Comparison of ENCODE assay signal across 1 cellular context in genomic region chr12:59005195-59005961, GRCh38.
A peak's percentile ranks its signal among the peaks of the same experiment; 100 is the strongest.
TF ChIP-seq lines count a peak whose summit lies in the region.

No MANE protein-coding gene starts in this region.

TF ChIP-seq in H1, 55 proteins besides CTCF, POLR2A, EP300 and RAD21:
- no peak for TF ChIP-seq EZH2 (IDR thresholded peaks at IDR 0.05; ENCODE audit: low read depth, low read length, severe bottlenecking)
- TF ChIP-seq MAFK (IDR thresholded peaks at IDR 0.05; ENCODE audit: low read depth, low read length): peak; percentile 57; the same call in 1 of the 2 replicates
